Comparison of ENCODE assay signal across 20 cellular contexts in genomic region chr18:43213816-43214215, GRCh38.
DNase-seq lines count a peak whose midpoint lies in the region; ATAC-seq, FAIRE-seq and TF ChIP-seq lines count a peak whose summit lies in the region.
"Had no signal": no experiment of that assay in that cellular context is flagged by ENCODE, and none has a peak within 500 bp of the region (broad histone marks: within the 10 kb centered on the region; RNA-seq: fewer than 3 reads in every experiment).

No MANE protein-coding gene starts in this region.

- no peak overlapping the region for H2AK9ac ChIP-seq in IMR-90 (replicated peaks; ENCODE audit: low read depth, low read length, poor library complexity)

- no peaks in the 10 kb centered on the region for H3K36me3 Mint-ChIP-seq in WTC11
- H3K36me3 Mint-ChIP-seq: CD8-positive, alpha-beta T cell had no signal

- no peaks in the 10 kb centered on the region for H3K27me3 ChIP-seq in IMR-90 (ENCODE audit: control insufficient read depth, insufficient read depth, low read length)
- H3K27me3 ChIP-seq: BLaER1 treated with 17β-estradiol and CSF1 and Interleukin-3, amounts not matched to agents 10 nM and 100 nM had no signal

- H3K18ac ChIP-seq in IMR-90 (ENCODE audit: low read depth, low read length), result no peak overlapping the region

- TF ChIP-seq RAD21 in A549 (conservative IDR thresholded peaks at IDR 0.05 in 1 of 2, IDR thresholded peaks at IDR 0.05 in 1 of 2) (no peak), IMR-90 (IDR thresholded peaks at IDR 0.05; ENCODE audit: low read length) (no peak)

- H2BK20ac ChIP-seq in IMR-90 (ENCODE audit: low read depth, low read length), result no peak overlapping the region

- DNase-seq in A549 (ENCODE audit: low read depth in 1 of 2, low spot score in 1 of 2), result no peak
- DNase-seq in D341Med (ENCODE audit: low spot score), result peak; percentile 66
- no peak for DNase-seq in IMR-90
- DNase-seq in cerebellar nuclear complex (lab: John Stamatoyannopoulos, UW), result no peak
- no peak for DNase-seq in WTC11 (ENCODE audit: low spot score)
- DNase-seq: 8988T; AML-193; Caco-2; Calu3; CD4-positive, alpha-beta T cell; CD8-positive, alpha-beta T cell; DMS79 treated with DMSO at 0.1 percent for 48 hours; GF-D8 had no signal

- no peak overlapping the region for H3K27ac ChIP-seq in A549
- no peak overlapping the region for H3K27ac ChIP-seq in IMR-90 (ENCODE audit: insufficient read depth, low read length)
- H3K27ac ChIP-seq: BLaER1 treated with 17β-estradiol and CSF1 and Interleukin-3, amounts not matched to agents 10 nM and 100 nM; C4-2B had no signal

- no peak overlapping the region for H2BK120ac ChIP-seq in IMR-90 (ENCODE audit: low read depth, low read length)

- H4K8ac ChIP-seq in IMR-90 (ENCODE audit: low read depth in 2 of 2, low read length in 2 of 2), result no peak overlapping the region

- no peak overlapping the region for H4K91ac ChIP-seq in IMR-90 (ENCODE audit: insufficient read depth, low read depth, low read length)

- no peak for TF ChIP-seq CTCF in A549 (IDR thresholded peaks at IDR 0.05)
- TF ChIP-seq CTCF in IMR-90 (conservative IDR thresholded peaks at IDR 0.05; ENCODE audit: low read depth, low read length), result no peak
- TF ChIP-seq CTCF in WTC11 (IDR thresholded peaks at IDR 0.05), result no peak

- H3K9me3 ChIP-seq in A549 (no peaks in the 10 kb centered on the region), IMR-90 (ENCODE audit: control insufficient read depth, insufficient read depth, low read length) (no peaks in the 10 kb centered on the region)
- H3K9me3 ChIP-seq: BLaER1 treated with 17β-estradiol and CSF1 and Interleukin-3, amounts not matched to agents 10 nM and 100 nM; Caco-2 had no signal

- H3K4me2 ChIP-seq in A549 (no peak overlapping the region), IMR-90 (ENCODE audit: low read depth, low read length) (no peak overlapping the region)
- H3K4me2 ChIP-seq: BLaER1 treated with 17β-estradiol and CSF1 and Interleukin-3, amounts not matched to agents 10 nM and 100 nM had no signal

- H3K14ac ChIP-seq in IMR-90 (replicated peaks; ENCODE audit: low read depth, low read length), result no peak overlapping the region

- no peak overlapping the region for H2BK5ac ChIP-seq in IMR-90 (ENCODE audit: low read depth, low read length, poor library complexity, severe bottlenecking)

- H3K4me3 Mint-ChIP-seq in WTC11, result no peak overlapping the region
- H3K4me3 Mint-ChIP-seq: B cell; CD4-positive, alpha-beta T cell; CD8-positive, alpha-beta T cell had no signal

- ATAC-seq in A549 (no peak), IMR-90 (ENCODE audit: low read depth) (no peak), WTC11 (no peak)
- ATAC-seq: CD8-positive, alpha-beta T cell had no signal

- in situ Hi-C loops in IMR-90 (cut with MboI; ENCODE audit: low sequenced_read_pairs), result no loop called here

- CTCF ChIA-PET in A549 (lab: Yijun Ruan, JAX) (interaction anchor here (0.6 kb wide), 2 partner anchors 69 to 203 kb away, joined by 3 to 4 read pairs; no protein-coding TSS in a partner anchor), IMR-90 (lab: Yijun Ruan, JAX) (no interaction called here), WTC11 (lab: Charles Lee) (no interaction called here)

- POLR2A ChIA-PET in A549 (lab: Yijun Ruan, JAX) (no interaction called here), IMR-90 (lab: Charles Lee; ENCODE audit: unreplicated experiment) (no interaction called here), WTC11 (lab: Charles Lee) (no interaction called here)

- no TSS peak for BruUV-seq in IMR-90 (replicated peaks; lab: Mats Ljungman, UMichigan)

- no peak overlapping the region for H2AK5ac ChIP-seq in IMR-90 (ENCODE audit: low read depth, low read length)

- H3K9me3 Mint-ChIP-seq in WTC11, result no peaks in the 10 kb centered on the region

- H3K56ac ChIP-seq in IMR-90 (ENCODE audit: extremely low read depth, insufficient read depth, low read length), result no peak overlapping the region

- TF ChIP-seq EP300 in A549 (IDR thresholded peaks at IDR 0.05), result no peak

- H3K23ac ChIP-seq in IMR-90 (ENCODE audit: low read depth, low read length), result no peak overlapping the region

- H2BK15ac ChIP-seq in IMR-90 (ENCODE audit: low read depth, low read length), result no peak overlapping the region

- no peak overlapping the region for H4K5ac ChIP-seq in IMR-90 (ENCODE audit: low read depth, low read length)

- no peaks in the 10 kb centered on the region for H3K36me3 ChIP-seq in IMR-90 (ENCODE audit: control insufficient read depth, insufficient read depth, low read length)
- H3K36me3 ChIP-seq: BLaER1 treated with 17β-estradiol and CSF1 and Interleukin-3, amounts not matched to agents 10 nM and 100 nM had no signal

- intact Hi-C loops in IMR-90 (cut with micrococcal nuclease), result no loop called here

- no peak overlapping the region for H3K4ac ChIP-seq in IMR-90 (ENCODE audit: low read depth, low read length)

- H3K4me1 ChIP-seq in A549 (no peaks in the 10 kb centered on the region), IMR-90 (ENCODE audit: control insufficient read depth, insufficient read depth, low read length) (no peaks in the 10 kb centered on the region)
- H3K4me1 ChIP-seq: BLaER1 treated with 17β-estradiol and CSF1 and Interleukin-3, amounts not matched to agents 10 nM and 100 nM; Caco-2 had no signal

- H3K4me1 Mint-ChIP-seq in WTC11, result peaks cover 8% of the 10 kb centered on the region
- H3K4me1 Mint-ChIP-seq: B cell had no signal

- no peak overlapping the region for H3K9ac ChIP-seq in IMR-90 (ENCODE audit: low read depth, low read length)
- H3K9ac ChIP-seq: BLaER1 treated with 17β-estradiol and CSF1 and Interleukin-3, amounts not matched to agents 10 nM and 100 nM had no signal

- H3K4me3 ChIP-seq in A549, result no peak overlapping the region
- no peak overlapping the region for H3K4me3 ChIP-seq in IMR-90 (ENCODE audit: insufficient read depth, low read depth, low read length)
- H3K4me3 ChIP-seq: BLaER1 treated with 17β-estradiol and CSF1 and Interleukin-3, amounts not matched to agents 10 nM and 100 nM had no signal

- H3K79me1 ChIP-seq in IMR-90 (ENCODE audit: low read depth in 1 of 2, low read length in 2 of 2), result no peaks in the 10 kb centered on the region

- FAIRE-seq in A549 (lab: Jason Lieb, UNC), result no peak
- FAIRE-seq: A204.1, G401.6, GM12891, GM19239 had no signal

- dilution Hi-C loops in IMR-90 (cut with HindIII; ENCODE audit: low sequenced_read_pairs, unreplicated experiment), result no loop called here

- no peaks in the 10 kb centered on the region for H4K20me1 ChIP-seq in IMR-90 (ENCODE audit: insufficient read depth, low read length)
- H4K20me1 ChIP-seq: BLaER1 treated with 17β-estradiol and CSF1 and Interleukin-3, amounts not matched to agents 10 nM and 100 nM had no signal

- TF ChIP-seq POLR2A in A549 (IDR thresholded peaks at IDR 0.05; ENCODE audit: low read length) (no peak), IMR-90 (IDR thresholded peaks at IDR 0.05; ENCODE audit: low read depth, low read length) (no peak)

- no peak overlapping the region for H2AFZ ChIP-seq in IMR-90 (replicated peaks; ENCODE audit: low read length, poor library complexity)

- no peaks in the 10 kb centered on the region for H3K9me1 ChIP-seq in IMR-90 (ENCODE audit: insufficient read depth, low read length)

- no peak overlapping the region for H3K27ac Mint-ChIP-seq in WTC11
- H3K27ac Mint-ChIP-seq: B cell; CD4-positive, alpha-beta T cell; CD8-positive, alpha-beta T cell had no signal

- whole genome bisulfite sequencing in A549 (ENCODE audit: missing lambda C conversion rate), result 80% methylated on average over 4 of the region's 4 CpGs
- WGBS in IMR-90 (ENCODE audit: extremely low coverage in 2 of 2, insufficient read length in 1 of 2), 2 experiments, result no CpG with 5 or more reads among the region's 4 CpGs

- H3K27me3 Mint-ChIP-seq in WTC11 (ENCODE audit: low read depth), result no peaks in the 10 kb centered on the region
- H3K27me3 Mint-ChIP-seq: B cell; CD4-positive, alpha-beta T cell had no signal

TF ChIP-seq in A549, 52 proteins besides CTCF, POLR2A, EP300 and RAD21 (continues in another document):
- peak; percentile 22 for TF ChIP-seq MAFK (IDR thresholded peaks at IDR 0.05; ENCODE audit: partially characterized antibody)
- TF ChIP-seq, protein P1, sequence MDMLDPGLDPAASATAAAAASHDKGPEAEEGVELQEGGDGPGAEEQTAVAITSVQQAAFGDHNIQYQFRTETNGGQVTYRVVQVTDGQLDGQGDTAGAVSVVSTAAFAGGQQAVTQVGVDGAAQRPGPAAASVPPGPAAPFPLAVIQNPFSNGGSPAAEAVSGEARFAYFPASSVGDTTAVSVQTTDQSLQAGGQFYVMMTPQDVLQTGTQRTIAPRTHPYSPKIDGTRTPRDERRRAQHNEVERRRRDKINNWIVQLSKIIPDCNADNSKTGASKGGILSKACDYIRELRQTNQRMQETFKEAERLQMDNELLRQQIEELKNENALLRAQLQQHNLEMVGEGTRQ (IDR thresholded peaks at IDR 0.05), result no peak
- no peak for TF ChIP-seq SREBF2 (IDR thresholded peaks at IDR 0.05)
- TF ChIP-seq ESRRA (IDR thresholded peaks at IDR 0.05; ENCODE audit: borderline replicate concordance, low read length), result no peak
- no peak for TF ChIP-seq TFCP2L1 (CRISPR knock-in tag; IDR thresholded peaks at IDR 0.05)

TF ChIP-seq in IMR-90, 13 proteins besides CTCF, POLR2A, EP300 and RAD21:
- TF ChIP-seq, protein P1 (IDR thresholded peaks at IDR 0.05; ENCODE audit: low read depth, low read length), result no peak
- TF ChIP-seq MAFK (IDR thresholded peaks at IDR 0.05; ENCODE audit: low read depth, low read length), result peak; percentile 52

TF ChIP-seq in WTC11, 78 proteins besides CTCF, POLR2A, EP300 and RAD21 (continues in another document):
- TF ChIP-seq ZNF263 (CRISPR knock-in tag; IDR thresholded peaks at IDR 0.05; ENCODE audit: low read depth), result no peak
- no peak for TF ChIP-seq HMGA2 (CRISPR knock-in tag; IDR thresholded peaks at IDR 0.05)
- TF ChIP-seq GTF2I (CRISPR knock-in tag; conservative IDR thresholded peaks at IDR 0.05), result no peak
